1 cellular context compared by ENCODE assay signal in the genomic region with DNA sequence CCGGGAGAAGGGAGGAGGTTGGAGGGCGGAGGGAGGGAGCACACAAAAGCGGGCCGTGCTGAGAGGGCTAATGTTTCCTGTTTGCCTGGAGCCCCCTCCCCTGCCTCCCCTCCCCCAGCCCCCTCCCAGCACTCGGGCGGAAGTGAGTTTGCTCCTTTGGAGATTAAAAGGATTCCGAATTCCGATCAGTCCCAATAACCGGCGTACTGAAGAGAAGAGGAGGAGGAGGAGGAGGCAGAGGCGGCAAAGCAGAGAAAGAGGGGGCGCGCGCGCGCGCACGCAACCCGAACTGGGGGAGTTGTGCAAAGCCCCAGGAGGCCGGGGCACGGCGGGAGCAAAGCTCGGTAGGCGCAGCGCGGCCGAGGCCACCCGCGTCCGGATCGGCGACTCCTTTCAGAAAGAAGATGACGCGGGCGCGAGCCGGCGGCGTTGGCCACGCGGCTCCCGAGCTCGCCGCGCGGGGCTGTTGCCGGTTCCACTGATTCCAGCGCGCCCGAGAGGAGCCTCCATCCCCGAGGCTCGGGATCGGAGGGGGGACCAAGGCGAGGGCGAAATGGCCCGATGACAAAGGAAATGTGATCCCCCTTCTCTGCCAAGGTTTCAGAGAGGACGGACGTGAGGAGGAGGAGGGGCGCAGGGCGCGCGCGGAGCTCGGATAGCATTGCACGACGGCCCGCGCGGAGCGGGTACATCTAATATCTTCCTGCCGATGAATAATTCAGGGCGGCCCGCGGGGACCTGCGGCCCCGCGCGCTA.
TF ChIP-seq lines count a peak whose summit lies in the region.

No MANE protein-coding gene starts in this region.

TF ChIP-seq in HepG2, 621 proteins besides CTCF, POLR2A, EP300 and RAD21 (continued from another document and continues in another):
- TF ChIP-seq, protein P1, sequence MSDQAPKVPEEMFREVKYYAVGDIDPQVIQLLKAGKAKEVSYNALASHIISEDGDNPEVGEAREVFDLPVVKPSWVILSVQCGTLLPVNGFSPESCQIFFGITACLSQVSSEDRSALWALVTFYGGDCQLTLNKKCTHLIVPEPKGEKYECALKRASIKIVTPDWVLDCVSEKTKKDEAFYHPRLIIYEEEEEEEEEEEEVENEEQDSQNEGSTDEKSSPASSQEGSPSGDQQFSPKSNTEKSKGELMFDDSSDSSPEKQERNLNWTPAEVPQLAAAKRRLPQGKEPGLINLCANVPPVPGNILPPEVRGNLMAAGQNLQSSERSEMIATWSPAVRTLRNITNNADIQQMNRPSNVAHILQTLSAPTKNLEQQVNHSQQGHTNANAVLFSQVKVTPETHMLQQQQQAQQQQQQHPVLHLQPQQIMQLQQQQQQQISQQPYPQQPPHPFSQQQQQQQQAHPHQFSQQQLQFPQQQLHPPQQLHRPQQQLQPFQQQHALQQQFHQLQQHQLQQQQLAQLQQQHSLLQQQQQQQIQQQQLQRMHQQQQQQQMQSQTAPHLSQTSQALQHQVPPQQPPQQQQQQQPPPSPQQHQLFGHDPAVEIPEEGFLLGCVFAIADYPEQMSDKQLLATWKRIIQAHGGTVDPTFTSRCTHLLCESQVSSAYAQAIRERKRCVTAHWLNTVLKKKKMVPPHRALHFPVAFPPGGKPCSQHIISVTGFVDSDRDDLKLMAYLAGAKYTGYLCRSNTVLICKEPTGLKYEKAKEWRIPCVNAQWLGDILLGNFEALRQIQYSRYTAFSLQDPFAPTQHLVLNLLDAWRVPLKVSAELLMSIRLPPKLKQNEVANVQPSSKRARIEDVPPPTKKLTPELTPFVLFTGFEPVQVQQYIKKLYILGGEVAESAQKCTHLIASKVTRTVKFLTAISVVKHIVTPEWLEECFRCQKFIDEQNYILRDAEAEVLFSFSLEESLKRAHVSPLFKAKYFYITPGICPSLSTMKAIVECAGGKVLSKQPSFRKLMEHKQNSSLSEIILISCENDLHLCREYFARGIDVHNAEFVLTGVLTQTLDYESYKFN (CRISPR knock-in tag; conservative IDR thresholded peaks at IDR 0.05), result peak; percentile 71
- TF ChIP-seq ZKSCAN8 (CRISPR knock-in tag; IDR thresholded peaks at IDR 0.05; ENCODE audit: borderline replicate concordance) (no peak), ATAD3A (CRISPR knock-in tag; IDR thresholded peaks at IDR 0.05) (no peak), THAP11 (CRISPR knock-in tag; IDR thresholded peaks at IDR 0.05) (0 out of 2 replicates have a peak, but pooled peaks have one; percentile 27), ZNF230 (CRISPR knock-in tag; IDR thresholded peaks at IDR 0.05) (no peak), ZMYM3 (CRISPR knock-in tag; IDR thresholded peaks at IDR 0.05) (no peak), MTA3 (CRISPR knock-in tag; IDR thresholded peaks at IDR 0.05) (no peak), KLF6 (CRISPR knock-in tag; IDR thresholded peaks at IDR 0.05) (no peak; the same call in 1 of the 2 replicates), MBNL3 (CRISPR knock-in tag; conservative IDR thresholded peaks at IDR 0.05) (no peak), GLI4 (CRISPR knock-in tag; IDR thresholded peaks at IDR 0.05; ENCODE audit: borderline replicate concordance) (no peak), ZMYM4 (CRISPR knock-in tag; IDR thresholded peaks at IDR 0.05) (no peak; the same call in 1 of the 2 replicates), ZNF160 (CRISPR knock-in tag; IDR thresholded peaks at IDR 0.05) (no peak; the same call in 1 of the 2 replicates), ZNF446 (CRISPR knock-in tag; IDR thresholded peaks at IDR 0.05) (no peak; the same call in 1 of the 2 replicates), DNMT3B (CRISPR knock-in tag; conservative IDR thresholded peaks at IDR 0.05) (no peak; the same call in 1 of the 2 replicates), POLR2G (IDR thresholded peaks at IDR 0.05; ENCODE audit: low read depth, low read length) (peak; percentile 84), ATM (IDR thresholded peaks at IDR 0.05; ENCODE audit: borderline replicate concordance) (no peak), DMAP1 (CRISPR knock-in tag; IDR thresholded peaks at IDR 0.05) (peak; percentile 66; the same call in 1 of the 2 replicates), ZNF17 (CRISPR knock-in tag; IDR thresholded peaks at IDR 0.05) (no peak), ZNF598 (CRISPR knock-in tag; IDR thresholded peaks at IDR 0.05; ENCODE audit: borderline replicate concordance) (no peak), MEIS1 (CRISPR knock-in tag; IDR thresholded peaks at IDR 0.05; ENCODE audit: borderline replicate concordance) (peak; percentile 34; the same call in 1 of the 2 replicates), ZNF564 (CRISPR knock-in tag; IDR thresholded peaks at IDR 0.05) (peak; percentile 75; the same call in 1 of the 2 replicates), ELF4 (CRISPR knock-in tag; IDR thresholded peaks at IDR 0.05; ENCODE audit: borderline replicate concordance) (peak; percentile 61; the same call in 1 of the 2 replicates), ZNF652 (CRISPR knock-in tag; IDR thresholded peaks at IDR 0.05; ENCODE audit: borderline replicate concordance, low read depth) (no peak), FOXA1 (IDR thresholded peaks at IDR 0.05) (no peak), FOXA1 (CRISPR knock-in tag; IDR thresholded peaks at IDR 0.05) (no peak), RFX3 (CRISPR knock-in tag; IDR thresholded peaks at IDR 0.05) (no peak), ZNF335 (CRISPR knock-in tag; IDR thresholded peaks at IDR 0.05) (no peak), SCMH1 (CRISPR knock-in tag; IDR thresholded peaks at IDR 0.05; ENCODE audit: borderline replicate concordance) (no peak), XRCC5 (optimal IDR thresholded peaks at IDR 0.05; ENCODE audit: low read length) (no peak), ZNF550 (CRISPR knock-in tag; IDR thresholded peaks at IDR 0.05; ENCODE audit: borderline replicate concordance) (no peak), BORCS8-MEF2B (CRISPR knock-in tag; IDR thresholded peaks at IDR 0.05) (peak; percentile 28; the same call in 1 of the 2 replicates)
- TF ChIP-seq, protein P2, sequence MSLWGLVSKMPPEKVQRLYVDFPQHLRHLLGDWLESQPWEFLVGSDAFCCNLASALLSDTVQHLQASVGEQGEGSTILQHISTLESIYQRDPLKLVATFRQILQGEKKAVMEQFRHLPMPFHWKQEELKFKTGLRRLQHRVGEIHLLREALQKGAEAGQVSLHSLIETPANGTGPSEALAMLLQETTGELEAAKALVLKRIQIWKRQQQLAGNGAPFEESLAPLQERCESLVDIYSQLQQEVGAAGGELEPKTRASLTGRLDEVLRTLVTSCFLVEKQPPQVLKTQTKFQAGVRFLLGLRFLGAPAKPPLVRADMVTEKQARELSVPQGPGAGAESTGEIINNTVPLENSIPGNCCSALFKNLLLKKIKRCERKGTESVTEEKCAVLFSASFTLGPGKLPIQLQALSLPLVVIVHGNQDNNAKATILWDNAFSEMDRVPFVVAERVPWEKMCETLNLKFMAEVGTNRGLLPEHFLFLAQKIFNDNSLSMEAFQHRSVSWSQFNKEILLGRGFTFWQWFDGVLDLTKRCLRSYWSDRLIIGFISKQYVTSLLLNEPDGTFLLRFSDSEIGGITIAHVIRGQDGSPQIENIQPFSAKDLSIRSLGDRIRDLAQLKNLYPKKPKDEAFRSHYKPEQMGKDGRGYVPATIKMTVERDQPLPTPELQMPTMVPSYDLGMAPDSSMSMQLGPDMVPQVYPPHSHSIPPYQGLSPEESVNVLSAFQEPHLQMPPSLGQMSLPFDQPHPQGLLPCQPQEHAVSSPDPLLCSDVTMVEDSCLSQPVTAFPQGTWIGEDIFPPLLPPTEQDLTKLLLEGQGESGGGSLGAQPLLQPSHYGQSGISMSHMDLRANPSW (CRISPR knock-in tag; IDR thresholded peaks at IDR 0.05; ENCODE audit: borderline replicate concordance), result no peak
- TF ChIP-seq, protein P3, sequence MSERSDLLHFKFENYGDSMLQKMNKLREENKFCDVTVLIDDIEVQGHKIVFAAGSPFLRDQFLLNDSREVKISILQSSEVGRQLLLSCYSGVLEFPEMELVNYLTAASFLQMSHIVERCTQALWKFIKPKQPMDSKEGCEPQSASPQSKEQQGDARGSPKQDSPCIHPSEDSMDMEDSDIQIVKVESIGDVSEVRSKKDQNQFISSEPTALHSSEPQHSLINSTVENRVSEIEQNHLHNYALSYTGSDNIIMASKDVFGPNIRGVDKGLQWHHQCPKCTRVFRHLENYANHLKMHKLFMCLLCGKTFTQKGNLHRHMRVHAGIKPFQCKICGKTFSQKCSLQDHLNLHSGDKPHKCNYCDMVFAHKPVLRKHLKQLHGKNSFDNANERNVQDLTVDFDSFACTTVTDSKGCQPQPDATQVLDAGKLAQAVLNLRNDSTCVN (CRISPR knock-in tag; IDR thresholded peaks at IDR 0.05; ENCODE audit: borderline replicate concordance), result no peak
- TF ChIP-seq, protein P4, sequence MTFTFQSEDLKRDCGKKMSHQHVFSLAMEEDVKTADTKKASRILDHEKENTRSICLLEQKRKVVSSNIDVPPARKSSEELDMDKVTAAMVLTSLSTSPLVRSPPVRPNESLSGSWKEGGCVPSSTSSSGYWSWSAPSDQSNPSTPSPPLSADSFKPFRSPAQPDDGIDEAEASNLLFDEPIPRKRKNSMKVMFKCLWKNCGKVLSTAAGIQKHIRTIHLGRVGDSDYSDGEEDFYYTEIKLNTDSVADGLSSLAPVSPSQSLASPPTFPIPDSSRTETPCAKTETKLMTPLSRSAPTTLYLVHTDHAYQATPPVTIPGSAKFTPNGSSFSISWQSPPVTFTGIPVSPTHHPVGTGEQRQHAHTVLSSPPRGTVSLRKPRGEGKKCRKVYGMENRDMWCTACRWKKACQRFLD (CRISPR knock-in tag; IDR thresholded peaks at IDR 0.05; ENCODE audit: borderline replicate concordance), result no peak
- TF ChIP-seq, protein P5, sequence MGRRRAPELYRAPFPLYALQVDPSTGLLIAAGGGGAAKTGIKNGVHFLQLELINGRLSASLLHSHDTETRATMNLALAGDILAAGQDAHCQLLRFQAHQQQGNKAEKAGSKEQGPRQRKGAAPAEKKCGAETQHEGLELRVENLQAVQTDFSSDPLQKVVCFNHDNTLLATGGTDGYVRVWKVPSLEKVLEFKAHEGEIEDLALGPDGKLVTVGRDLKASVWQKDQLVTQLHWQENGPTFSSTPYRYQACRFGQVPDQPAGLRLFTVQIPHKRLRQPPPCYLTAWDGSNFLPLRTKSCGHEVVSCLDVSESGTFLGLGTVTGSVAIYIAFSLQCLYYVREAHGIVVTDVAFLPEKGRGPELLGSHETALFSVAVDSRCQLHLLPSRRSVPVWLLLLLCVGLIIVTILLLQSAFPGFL (CRISPR knock-in tag; IDR thresholded peaks at IDR 0.05), result no peak
- TF ChIP-seq, protein P6, sequence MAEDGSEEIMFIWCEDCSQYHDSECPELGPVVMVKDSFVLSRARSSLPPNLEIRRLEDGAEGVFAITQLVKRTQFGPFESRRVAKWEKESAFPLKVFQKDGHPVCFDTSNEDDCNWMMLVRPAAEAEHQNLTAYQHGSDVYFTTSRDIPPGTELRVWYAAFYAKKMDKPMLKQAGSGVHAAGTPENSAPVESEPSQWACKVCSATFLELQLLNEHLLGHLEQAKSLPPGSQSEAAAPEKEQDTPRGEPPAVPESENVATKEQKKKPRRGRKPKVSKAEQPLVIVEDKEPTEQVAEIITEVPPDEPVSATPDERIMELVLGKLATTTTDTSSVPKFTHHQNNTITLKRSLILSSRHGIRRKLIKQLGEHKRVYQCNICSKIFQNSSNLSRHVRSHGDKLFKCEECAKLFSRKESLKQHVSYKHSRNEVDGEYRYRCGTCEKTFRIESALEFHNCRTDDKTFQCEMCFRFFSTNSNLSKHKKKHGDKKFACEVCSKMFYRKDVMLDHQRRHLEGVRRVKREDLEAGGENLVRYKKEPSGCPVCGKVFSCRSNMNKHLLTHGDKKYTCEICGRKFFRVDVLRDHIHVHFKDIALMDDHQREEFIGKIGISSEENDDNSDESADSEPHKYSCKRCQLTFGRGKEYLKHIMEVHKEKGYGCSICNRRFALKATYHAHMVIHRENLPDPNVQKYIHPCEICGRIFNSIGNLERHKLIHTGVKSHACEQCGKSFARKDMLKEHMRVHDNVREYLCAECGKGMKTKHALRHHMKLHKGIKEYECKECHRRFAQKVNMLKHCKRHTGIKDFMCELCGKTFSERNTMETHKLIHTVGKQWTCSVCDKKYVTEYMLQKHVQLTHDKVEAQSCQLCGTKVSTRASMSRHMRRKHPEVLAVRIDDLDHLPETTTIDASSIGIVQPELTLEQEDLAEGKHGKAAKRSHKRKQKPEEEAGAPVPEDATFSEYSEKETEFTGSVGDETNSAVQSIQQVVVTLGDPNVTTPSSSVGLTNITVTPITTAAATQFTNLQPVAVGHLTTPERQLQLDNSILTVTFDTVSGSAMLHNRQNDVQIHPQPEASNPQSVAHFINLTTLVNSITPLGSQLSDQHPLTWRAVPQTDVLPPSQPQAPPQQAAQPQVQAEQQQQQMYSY (CRISPR knock-in tag; IDR thresholded peaks at IDR 0.05), result no peak
- TF ChIP-seq, protein P7, sequence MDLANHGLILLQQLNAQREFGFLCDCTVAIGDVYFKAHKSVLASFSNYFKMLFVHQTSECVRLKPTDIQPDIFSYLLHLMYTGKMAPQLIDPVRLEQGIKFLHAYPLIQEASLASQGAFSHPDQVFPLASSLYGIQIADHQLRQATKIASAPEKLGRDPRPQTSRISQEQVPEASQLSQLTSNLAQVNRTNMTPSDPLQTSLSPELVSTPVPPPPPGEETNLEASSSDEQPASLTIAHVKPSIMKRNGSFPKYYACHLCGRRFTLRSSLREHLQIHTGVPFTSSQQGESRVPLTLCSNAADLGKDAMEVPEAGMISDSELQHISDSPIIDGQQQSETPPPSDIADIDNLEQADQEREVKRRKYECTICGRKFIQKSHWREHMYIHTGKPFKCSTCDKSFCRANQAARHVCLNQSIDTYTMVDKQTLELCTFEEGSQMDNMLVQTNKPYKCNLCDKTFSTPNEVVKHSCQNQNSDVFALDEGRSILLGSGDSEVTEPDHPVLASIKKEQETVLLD (CRISPR knock-in tag; IDR thresholded peaks at IDR 0.05; ENCODE audit: low read depth), result peak; percentile 12; the same call in 1 of the 2 replicates
- TF ChIP-seq, protein P8, sequence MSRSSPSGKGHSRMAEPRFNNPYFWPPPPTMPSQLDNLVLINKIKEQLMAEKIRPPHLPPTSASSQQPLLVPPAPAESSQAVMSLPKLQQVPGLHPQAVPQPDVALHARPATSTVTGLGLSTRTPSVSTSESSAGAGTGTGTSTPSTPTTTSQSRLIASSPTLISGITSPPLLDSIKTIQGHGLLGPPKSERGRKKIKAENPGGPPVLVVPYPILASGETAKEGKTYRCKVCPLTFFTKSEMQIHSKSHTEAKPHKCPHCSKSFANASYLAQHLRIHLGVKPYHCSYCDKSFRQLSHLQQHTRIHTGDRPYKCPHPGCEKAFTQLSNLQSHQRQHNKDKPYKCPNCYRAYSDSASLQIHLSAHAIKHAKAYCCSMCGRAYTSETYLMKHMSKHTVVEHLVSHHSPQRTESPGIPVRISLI (CRISPR knock-in tag; IDR thresholded peaks at IDR 0.05; ENCODE audit: borderline replicate concordance), result no peak
- TF ChIP-seq, protein P9, sequence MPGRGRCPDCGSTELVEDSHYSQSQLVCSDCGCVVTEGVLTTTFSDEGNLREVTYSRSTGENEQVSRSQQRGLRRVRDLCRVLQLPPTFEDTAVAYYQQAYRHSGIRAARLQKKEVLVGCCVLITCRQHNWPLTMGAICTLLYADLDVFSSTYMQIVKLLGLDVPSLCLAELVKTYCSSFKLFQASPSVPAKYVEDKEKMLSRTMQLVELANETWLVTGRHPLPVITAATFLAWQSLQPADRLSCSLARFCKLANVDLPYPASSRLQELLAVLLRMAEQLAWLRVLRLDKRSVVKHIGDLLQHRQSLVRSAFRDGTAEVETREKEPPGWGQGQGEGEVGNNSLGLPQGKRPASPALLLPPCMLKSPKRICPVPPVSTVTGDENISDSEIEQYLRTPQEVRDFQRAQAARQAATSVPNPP (CRISPR knock-in tag; IDR thresholded peaks at IDR 0.05), result no peak
- TF ChIP-seq, protein P10, sequence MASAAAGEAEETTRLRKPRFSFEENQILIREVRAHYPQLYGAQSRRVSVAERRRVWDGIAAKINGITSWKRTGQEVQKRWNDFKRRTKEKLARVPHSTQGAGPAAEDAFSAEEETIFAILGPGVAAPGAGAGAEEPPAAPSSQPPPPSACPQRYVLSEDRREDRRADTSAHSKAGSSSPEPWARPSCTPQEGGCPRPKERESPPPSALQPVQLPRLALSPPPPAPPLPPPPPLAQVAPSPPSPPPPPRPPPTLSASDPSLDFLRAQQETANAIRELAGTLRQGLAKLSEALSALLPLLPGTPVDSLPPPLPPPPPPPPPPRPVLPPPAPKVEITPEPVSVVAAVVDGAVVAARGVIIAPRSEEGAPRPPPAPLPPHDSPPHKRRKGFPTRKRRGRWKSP (CRISPR knock-in tag; IDR thresholded peaks at IDR 0.05), result peak; percentile 63; the same call in 1 of the 2 replicates
